15 cellular contexts compared by ENCODE assay signal in genomic region chr7:27616914-27617548, GRCh38.
"Had no signal": no experiment of that assay in that cellular context is flagged by ENCODE, and none has a peak within 500 bp of the region (broad histone marks: within the 10 kb centered on the region; RNA-seq: fewer than 3 reads in every experiment).

No MANE protein-coding gene starts in this region.

- H3K4me3 ChIP-seq: cardiac muscle cell, gastroesophageal sphincter, heart left ventricle, lung, spleen, upper lobe of right lung had no signal

- H3K36me3 ChIP-seq: cardiac muscle cell, upper lobe of right lung had no signal

- DNase-seq: activated CD4-positive, alpha-beta T cell treated with anti-CD3 and anti-CD28 coated beads for 36 hours; activated CD4-positive, alpha-beta T cell treated with anti-CD3 and anti-CD28 coated beads, Interleukin-2, amount 50 U/mL, for 48 hours; activated gamma-delta T cell; dermis blood vessel endothelial cell; heart left ventricle; left cardiac atrium; posterior cingulate gyrus; spleen; stimulated activated CD4-positive, alpha-beta T cell treated with anti-CD3 and anti-CD28 coated beads, Interleukin-4, amount 100 ng/mL, for 4 hours; upper lobe of right lung had no signal

- ATAC-seq: activated CD4-positive, alpha-beta T cell treated with anti-CD3 and anti-CD28 coated beads for 36 hours; gastroesophageal sphincter; heart left ventricle; left cardiac atrium; stimulated activated memory B cell treated with anti-CD40 and anti-IgM and Interleukin-4, amounts not matched to agents 10 μg/mL and 1 μg/mL and 100 μg/mL, for 72 hours; upper lobe of right lung; WTC11 had no signal

- H3K4me1 ChIP-seq: gastroesophageal sphincter, heart left ventricle, spleen, upper lobe of right lung had no signal

- H3K27me3 ChIP-seq: cardiac muscle cell, gastroesophageal sphincter, heart left ventricle, spleen, upper lobe of right lung had no signal

- H3K27ac ChIP-seq: cardiac muscle cell, gastroesophageal sphincter, heart left ventricle, spleen, upper lobe of right lung had no signal
